10 cellular contexts compared by ENCODE assay signal in genomic region chr19:7926727-7927604, GRCh38. TPM values are rescaled to one million over a fixed set of nuclear protein-coding genes. Genes with fewer than 3 reads are reported as not detected.
DNase-seq lines count a peak whose midpoint lies in the region; ATAC-seq lines count a peak whose summit lies in the region.
"Had no signal": no experiment of that assay in that cellular context is flagged by ENCODE, and none has a peak within 500 bp of the region (broad histone marks: within the 10 kb centered on the region; RNA-seq: fewer than 3 reads in every experiment).

No MANE protein-coding gene starts in this region.

- no peak for ATAC-seq in activated T-cell treated with anti-CD3 and anti-CD28 coated beads, Interleukin-2, amount 50 U/mL, for 4 hours
- ATAC-seq in activated T-helper 17 cell treated with anti-CD3 and anti-CD28 coated beads, Interleukin-2, amount 50 U/mL, for 72 hours (replicated peaks) = no peak
- ATAC-seq in GM21529 (IDR thresholded peaks at IDR 0.05; ENCODE audit: unreplicated experiment) = no peak

- peak overlapping the region; percentile 71 for H3K27ac ChIP-seq in temporal lobe (ENCODE audit: low read depth, low read length)
- H3K27ac ChIP-seq: cardiac muscle cell had no signal

- no peak overlapping the region for H3K27ac Mint-ChIP-seq in activated T-helper 17 cell treated with anti-CD3 and anti-CD28 coated beads, Interleukin-2, amount 50 U/mL, for 72 hours

- peaks cover 28% of the 10 kb centered on the region for H3K4me1 Mint-ChIP-seq in activated T-cell treated with anti-CD3 and anti-CD28 coated beads, Interleukin-2, amount 50 U/mL, for 4 hours (ENCODE audit: low read depth)
- peaks cover 10% of the 10 kb centered on the region for H3K4me1 Mint-ChIP-seq in activated T-helper 17 cell treated with anti-CD3 and anti-CD28 coated beads, Interleukin-2, amount 50 U/mL, for 72 hours

- H3K4me3 Mint-ChIP-seq in activated T-cell treated with anti-CD3 and anti-CD28 coated beads, Interleukin-2, amount 50 U/mL, for 4 hours = peak overlapping the region; percentile 19
- H3K4me3 Mint-ChIP-seq in activated T-helper 17 cell treated with anti-CD3 and anti-CD28 coated beads, Interleukin-2, amount 50 U/mL, for 72 hours = peak overlapping the region; percentile 46

- no peaks in the 10 kb centered on the region for H3K27me3 Mint-ChIP-seq in activated T-cell treated with anti-CD3 and anti-CD28 coated beads, Interleukin-2, amount 50 U/mL, for 4 hours (ENCODE audit: low read depth)
- H3K27me3 Mint-ChIP-seq in activated T-helper 17 cell treated with anti-CD3 and anti-CD28 coated beads, Interleukin-2, amount 50 U/mL, for 72 hours = no peaks in the 10 kb centered on the region

- DNase-seq in activated T-cell treated with anti-CD3 and anti-CD28 coated beads, Interleukin-2, amount 50 U/mL, for 4 hours = no peak
- DNase-seq in activated T-cell treated with anti-CD3 and anti-CD28 coated beads for 4 hours (no peak), left kidney (ENCODE audit: low read depth, low spot score) (peak; percentile 67), SHP77 treated with DMSO at 0.1 percent for 48 hours (lab: John Stamatoyannopoulos, UW) (no peak), HuH-7 (ENCODE audit: low spot score) (no peak)
- DNase-seq: NCI-H2081 treated with DMSO at 0.1 percent for 48 hours had no signal

- H3K36me3 Mint-ChIP-seq in activated T-cell treated with anti-CD3 and anti-CD28 coated beads, Interleukin-2, amount 50 U/mL, for 4 hours (ENCODE audit: insufficient read depth) = peaks cover 8% of the 10 kb centered on the region
- H3K36me3 Mint-ChIP-seq in activated T-helper 17 cell treated with anti-CD3 and anti-CD28 coated beads, Interleukin-2, amount 50 U/mL, for 72 hours (ENCODE audit: low read depth) = peaks cover 25% of the 10 kb centered on the region

- H3K9me3 Mint-ChIP-seq in activated T-cell treated with anti-CD3 and anti-CD28 coated beads, Interleukin-2, amount 50 U/mL, for 4 hours = no peaks in the 10 kb centered on the region
- H3K9me3 Mint-ChIP-seq in activated T-helper 17 cell treated with anti-CD3 and anti-CD28 coated beads, Interleukin-2, amount 50 U/mL, for 72 hours = no peaks in the 10 kb centered on the region

RNA-seq across cellular contexts. Expression of gene CTXN1, which starts 1.0 kb away (rescaled TPM):
- 1 to 10 TPM in 1 of 3 donors, under 1 TPM in 2; 0.71 to 1.4 (median 0.95) TPM for total RNA-seq in activated T-cell treated with anti-CD3 and anti-CD28 coated beads, Interleukin-2, amount 50 U/mL, for 4 hours
- under 1 TPM in 1 of 2 donors, not detected in 1; 0.19 TPM for total RNA-seq in activated T-helper 17 cell treated with anti-CD3 and anti-CD28 coated beads, Interleukin-2, amount 50 U/mL, for 72 hours
- total RNA-seq in temporal lobe = 36.6 TPM

RNA-seq across cellular contexts. Expression of gene SNAPC2, which starts 6.8 kb away (rescaled TPM):
- 10 to 100 TPM; 16.7 to 20.0 (median 18.8) TPM for total RNA-seq in activated T-cell treated with anti-CD3 and anti-CD28 coated beads, Interleukin-2, amount 50 U/mL, for 4 hours
- total RNA-seq in activated T-helper 17 cell treated with anti-CD3 and anti-CD28 coated beads, Interleukin-2, amount 50 U/mL, for 72 hours = 10 to 100 TPM; 16.4 to 20.9 TPM
- 5.9 TPM for total RNA-seq in temporal lobe

RNA-seq across cellular contexts. Expression of gene TGFBR3L, which starts 12.3 kb away (rescaled TPM):
- total RNA-seq in activated T-cell treated with anti-CD3 and anti-CD28 coated beads, Interleukin-2, amount 50 U/mL, for 4 hours = 1 to 10 TPM in 2 of 3 donors, under 1 TPM in 1; 0.74 to 2.4 (median 1.4) TPM
- 1 to 10 TPM; 3.7 to 7.6 TPM for total RNA-seq in activated T-helper 17 cell treated with anti-CD3 and anti-CD28 coated beads, Interleukin-2, amount 50 U/mL, for 72 hours
- 0.74 TPM for total RNA-seq in temporal lobe

RNA-seq across cellular contexts. Expression of gene TIMM44, which starts 16.5 kb away (rescaled TPM):
- total RNA-seq in activated T-cell treated with anti-CD3 and anti-CD28 coated beads, Interleukin-2, amount 50 U/mL, for 4 hours = 100 to 1,000 TPM; 180 to 193 (median 190) TPM
- total RNA-seq in activated T-helper 17 cell treated with anti-CD3 and anti-CD28 coated beads, Interleukin-2, amount 50 U/mL, for 72 hours = 10 to 100 TPM; 49.8 to 81.5 TPM
- 27.0 TPM for total RNA-seq in temporal lobe

RNA-seq across cellular contexts. Expression of gene MAP2K7, which starts 23.3 kb away (rescaled TPM):
- 10 to 100 TPM; 40.4 to 44.0 (median 43.3) TPM for total RNA-seq in activated T-cell treated with anti-CD3 and anti-CD28 coated beads, Interleukin-2, amount 50 U/mL, for 4 hours
- total RNA-seq in activated T-helper 17 cell treated with anti-CD3 and anti-CD28 coated beads, Interleukin-2, amount 50 U/mL, for 72 hours = 10 to 100 TPM; 39.0 to 46.3 TPM
- total RNA-seq in temporal lobe = 7.1 TPM

Comparison
In these comparisons a context has a peak if more than half of its experiments do, and no peak if none do; other contexts are left out.
1. RNA of gene CTXN1, which starts 1.0 kb away (total RNA-seq): 36.6 TPM in temporal lobe (single experiment); 0.71 to 1.4 TPM in activated T-cell treated with anti-CD3 and anti-CD28 coated beads, Interleukin-2, amount 50 U/mL, for 4 hours and 0.19 TPM in activated T-helper 17 cell treated with anti-CD3 and anti-CD28 coated beads, Interleukin-2, amount 50 U/mL, for 72 hours; every median in the first group is over 10 times any median in the second.